6 cellular contexts compared by ENCODE assay signal in genomic region chr19:54137913-54138776, GRCh38. TPM values are rescaled to one million over a fixed set of nuclear protein-coding genes. Genes with fewer than 3 reads are reported as not detected.
DNase-seq lines count a peak whose midpoint lies in the region; ATAC-seq and TF ChIP-seq lines count a peak whose summit lies in the region.

No MANE protein-coding gene starts in this region.

- TF ChIP-seq CTCF in lower lobe of right lung (IDR thresholded peaks at IDR 0.05), result peak; percentile 7

- intact Hi-C loops in activated naive CD4-positive, alpha-beta T cell treated with anti-CD3 and anti-CD28 coated beads for 36 hours (cut with micrococcal nuclease), result loop anchor here (1.0 to 10.0 kb wide), 9 partner anchors 21 to 1269 kb away; partner anchors contain the start of genes LENG1, LENG8, MYADM and NDUFA3
- intact Hi-C loops in lower lobe of right lung (cut with DNase I), result no loop called here

- H3K4me1 ChIP-seq in HUES64 (ENCODE audit: insufficient read depth, low read length) (no peaks in the 10 kb centered on the region), lower lobe of right lung (peaks cover 47% of the 10 kb centered on the region)

- peak overlapping the region; percentile 73 for H3K4me3 ChIP-seq in HUES64 (ENCODE audit: low read length)
- peak overlapping the region; percentile 94 for H3K4me3 ChIP-seq in lower lobe of right lung

- CTCF ChIA-PET in activated naive CD4-positive, alpha-beta T cell treated with anti-CD3 and anti-CD28 coated beads for 36 hours (lab: Charles Lee), result interaction anchor here (1.2 kb wide), 1 partner anchor 20 kb away, joined by 3 read pairs; no protein-coding TSS in a partner anchor

- H3K9me3 Mint-ChIP-seq in activated naive CD4-positive, alpha-beta T cell treated with anti-CD3 and anti-CD28 coated beads for 36 hours, result no peaks in the 10 kb centered on the region

- H3K9ac ChIP-seq in HUES64 (ENCODE audit: low read depth, low read length), result peak overlapping the region; percentile 92

- peak overlapping the region; percentile 83 for H3K4me3 Mint-ChIP-seq in activated naive CD4-positive, alpha-beta T cell treated with anti-CD3 and anti-CD28 coated beads for 36 hours

- peak overlapping the region; percentile 89 for H3K27ac Mint-ChIP-seq in activated naive CD4-positive, alpha-beta T cell treated with anti-CD3 and anti-CD28 coated beads for 36 hours

- H3K9me3 ChIP-seq in HUES64 (ENCODE audit: insufficient read depth, low read depth, low read length) (peaks cover 5% of the 10 kb centered on the region), lower lobe of right lung (no peaks in the 10 kb centered on the region)

- no peaks in the 10 kb centered on the region for H3K27me3 Mint-ChIP-seq in activated naive CD4-positive, alpha-beta T cell treated with anti-CD3 and anti-CD28 coated beads for 36 hours (ENCODE audit: low read depth)

- WGBS in HUES64, result 2% methylated on average over 83 of the region's 90 CpGs

- ATAC-seq in lower lobe of right lung (peak in 1 of 2 donors; percentile 4), HG02763 (IDR thresholded peaks at IDR 0.05; ENCODE audit: unreplicated experiment) (no peak), HG03571 (IDR thresholded peaks at IDR 0.05; ENCODE audit: unreplicated experiment) (no peak)

- peaks cover 38% of the 10 kb centered on the region for H3K36me3 ChIP-seq in HUES64 (ENCODE audit: insufficient read depth, low read length)
- peaks cover 26% of the 10 kb centered on the region for H3K36me3 ChIP-seq in lower lobe of right lung

- H3K4me1 Mint-ChIP-seq in activated naive CD4-positive, alpha-beta T cell treated with anti-CD3 and anti-CD28 coated beads for 36 hours (ENCODE audit: low read depth), result peaks cover 39% of the 10 kb centered on the region

- H3K36me3 Mint-ChIP-seq in activated naive CD4-positive, alpha-beta T cell treated with anti-CD3 and anti-CD28 coated beads for 36 hours (ENCODE audit: low read depth), result peaks cover 9% of the 10 kb centered on the region

- H3K27ac ChIP-seq in HUES64 (ENCODE audit: low read depth, low read length) (peak overlapping the region; percentile 95), lower lobe of right lung (peak overlapping the region; percentile 96)

- H3K27me3 ChIP-seq in HUES64 (ENCODE audit: insufficient read depth, low read length), result no peaks in the 10 kb centered on the region
- no peaks in the 10 kb centered on the region for H3K27me3 ChIP-seq in lower lobe of right lung (ENCODE audit: low read depth)

- DNase-seq in activated naive CD4-positive, alpha-beta T cell treated with anti-CD3 and anti-CD28 coated beads for 36 hours, result peak; percentile 41
- DNase-seq in lower lobe of right lung, result peak; percentile 57
- no peak for DNase-seq in middle frontal gyrus (ENCODE audit: extremely low spot score, low spot score)

RNA-seq across cellular contexts. Expression of gene CNOT3, which starts 0.6 kb away (rescaled TPM):
- polyA plus RNA-seq in HUES64 (2013, experiment 1 of 2), result 64.6 TPM
- 62.3 TPM for polyA plus RNA-seq in HUES64 (2013, experiment 2 of 2)
- total RNA-seq in activated naive CD4-positive, alpha-beta T cell treated with anti-CD3 and anti-CD28 coated beads for 36 hours, result 10 to 100 TPM; 50.4 to 58.3 TPM
- total RNA-seq in lower lobe of right lung, result 44.6 TPM

RNA-seq across cellular contexts. Expression of gene LENG1, which starts 21.4 kb away (rescaled TPM):
- 4.8 TPM for polyA plus RNA-seq in HUES64 (2013, experiment 1 of 2)
- 6.1 TPM for polyA plus RNA-seq in HUES64 (2013, experiment 2 of 2)
- total RNA-seq in activated naive CD4-positive, alpha-beta T cell treated with anti-CD3 and anti-CD28 coated beads for 36 hours, result 1 to 10 TPM; 4.7 to 5.6 TPM
- total RNA-seq in lower lobe of right lung, result 8.0 TPM

RNA-seq across cellular contexts. Expression of gene PRPF31, which starts 22.6 kb away (rescaled TPM):
- polyA plus RNA-seq in HUES64 (2013, experiment 1 of 2), result 55.5 TPM
- 58.1 TPM for polyA plus RNA-seq in HUES64 (2013, experiment 2 of 2)
- total RNA-seq in activated naive CD4-positive, alpha-beta T cell treated with anti-CD3 and anti-CD28 coated beads for 36 hours, result 10 to 100 TPM; 67.5 to 71.8 TPM
- total RNA-seq in lower lobe of right lung, result 43.5 TPM

RNA-seq across cellular contexts. Expression of gene TFPT, which starts 22.7 kb away (rescaled TPM):
- polyA plus RNA-seq in HUES64 (2013, experiment 1 of 2), result 15.0 TPM
- polyA plus RNA-seq in HUES64 (2013, experiment 2 of 2), result 16.4 TPM
- 10 to 100 TPM; 17.0 to 17.3 TPM for total RNA-seq in activated naive CD4-positive, alpha-beta T cell treated with anti-CD3 and anti-CD28 coated beads for 36 hours
- total RNA-seq in lower lobe of right lung, result 22.1 TPM

RNA-seq across cellular contexts. Expression of gene TMC4, which starts 34.8 kb away (rescaled TPM):
- polyA plus RNA-seq in HUES64 (2013, experiment 1 of 2), result 1.00 TPM
- 0.89 TPM for polyA plus RNA-seq in HUES64 (2013, experiment 2 of 2)
- under 1 TPM in 1 of 2 experiments, not detected in 1; 0.24 TPM for total RNA-seq in activated naive CD4-positive, alpha-beta T cell treated with anti-CD3 and anti-CD28 coated beads for 36 hours
- 57.6 TPM for total RNA-seq in lower lobe of right lung
